9 cellular contexts compared by ENCODE assay signal in the genomic region with DNA sequence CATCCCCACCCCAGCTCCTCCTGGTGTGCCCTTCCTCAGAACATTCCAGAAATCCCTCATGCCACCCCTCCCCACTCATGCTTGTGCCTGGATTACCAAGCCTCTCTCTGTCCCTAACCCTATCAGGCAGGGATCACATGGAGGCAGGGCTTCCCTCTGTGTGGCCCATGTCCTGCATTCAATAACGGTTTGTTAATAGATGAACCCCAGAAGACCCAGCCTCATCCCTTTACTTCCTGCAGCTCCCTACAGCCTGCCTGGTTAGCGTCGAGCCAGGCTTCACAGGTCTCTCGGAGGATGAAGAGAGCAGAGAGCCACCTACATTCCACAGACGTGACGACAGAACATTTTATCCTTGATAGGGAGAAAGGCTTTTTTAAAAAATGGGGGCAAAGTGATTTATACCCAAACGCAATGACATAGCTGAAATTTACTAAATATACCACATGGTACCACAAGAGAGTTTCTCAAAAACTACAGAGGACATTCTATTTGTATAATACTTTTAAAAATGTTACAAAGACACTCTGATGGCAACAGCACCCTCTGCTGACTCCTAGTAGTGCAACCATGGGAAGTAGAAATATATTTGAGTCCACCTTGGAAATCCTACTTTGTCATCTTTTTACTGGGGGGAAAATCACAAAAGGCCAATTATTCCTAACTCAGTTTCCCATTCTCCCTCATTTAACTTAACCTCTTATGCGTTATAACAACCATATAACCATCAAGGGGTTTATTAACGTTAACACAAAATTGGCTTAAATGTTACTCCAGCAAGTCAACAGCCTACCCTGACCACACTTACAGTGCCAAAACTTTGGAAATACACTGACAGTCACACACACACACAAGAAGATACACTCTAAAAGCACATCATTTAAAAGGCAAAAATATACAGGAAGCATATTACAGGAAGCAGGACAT. TPM values are rescaled to one million over a fixed set of nuclear protein-coding genes. Genes with fewer than 3 reads are reported as not detected.
A peak's percentile ranks its signal among the peaks of the same experiment; 100 is the strongest.
DNase-seq lines count a peak whose midpoint lies in the region; ATAC-seq, FAIRE-seq and TF ChIP-seq lines count a peak whose summit lies in the region.
"Had no signal": no experiment of that assay in that cellular context is flagged by ENCODE, and none has a peak within 500 bp of the region (broad histone marks: within the 10 kb centered on the region; RNA-seq: fewer than 3 reads in every experiment).

No MANE protein-coding gene starts in this region.

- H4K20me1 ChIP-seq in K562 (replicated peaks; ENCODE audit: control insufficient read depth, insufficient read depth, low read length) = no peaks in the 10 kb centered on the region

- TF ChIP-seq POLR2A in K562 (conservative IDR thresholded peaks at IDR 0.05) = no peak

- no peaks in the 10 kb centered on the region for H3K9me3 ChIP-seq in K562 (replicated peaks; ENCODE audit: control insufficient read depth, insufficient read depth, low read depth, low read length)

- H3K4me3 ChIP-seq in AG04449 (ENCODE audit: low read depth, low read length) (no peak overlapping the region), K562 (no peak overlapping the region)

- no peaks in the 10 kb centered on the region for H3K4me1 ChIP-seq in K562 (replicated peaks in 1 of 2; ENCODE audit: control insufficient read depth in 2 of 2, insufficient read depth in 2 of 2, low read length in 2 of 2)

- no peak overlapping the region for H3K27ac ChIP-seq in K562 (ENCODE audit: extremely low read depth, low read depth, low read length)
- H3K27ac ChIP-seq: epithelial cell of prostate had no signal

- TF ChIP-seq EP300 in K562 (IDR thresholded peaks at IDR 0.05; ENCODE audit: low read length) = no peak

- no TSS peak for BruUV-seq in K562 (replicated peaks; lab: Mats Ljungman, UMichigan)

- no peaks in the 10 kb centered on the region for H3K36me3 ChIP-seq in K562 (ENCODE audit: control insufficient read depth, insufficient read depth, low read length)

- H3K27me3 ChIP-seq in K562 (ENCODE audit: control insufficient read depth in 2 of 2, insufficient read depth in 2 of 2, low read length in 2 of 2) = peaks cover 0 to 6% of the 10 kb centered on the region in 2 experiments; a peak in 2 of 5 replicates

- no peak for DNase-seq in AG04449 (ENCODE audit: low read depth, low spot score)
- peak; percentile 57 for DNase-seq in GM03348 (ENCODE audit: low spot score)
- DNase-seq in NAMALWA (ENCODE audit: low spot score) = peak; percentile 66
- peak in 1 of 4 experiments; percentile 29 for DNase-seq in K562 (ENCODE audit: extremely low read depth in 1 of 4, low spot score in 3 of 4)
- peak; percentile 72 for DNase-seq in left kidney (ENCODE audit: low read depth, low spot score)
- no peak for DNase-seq in COLO829 (ENCODE audit: low spot score)

- ATAC-seq in K562 (peak; percentile 62; the same call in 1 of the 3 replicates), GM21737 (IDR thresholded peaks at IDR 0.05; ENCODE audit: unreplicated experiment) (no peak), GM21717 (IDR thresholded peaks at IDR 0.05; ENCODE audit: unreplicated experiment) (no peak)

- POLR2A ChIA-PET in AG04449 (lab: Yijun Ruan, JAX) = no interaction called here
- POLR2A ChIA-PET in K562 (lab: Yijun Ruan, JAX) = no interaction called here

- TF ChIP-seq CTCF in AG04449 (IDR thresholded peaks at IDR 0.05; ENCODE audit: insufficient read depth, low read length, missing control alignments) = peak; percentile 52
- TF ChIP-seq CTCF in K562 (IDR thresholded peaks at IDR 0.05 in 2 of 3, conservative IDR thresholded peaks at IDR 0.05 in 1 of 3; ENCODE audit: insufficient read depth in 2 of 3, low read depth in 1 of 3, low read length in 3 of 3) = peak; percentile 22 to 65 (median 39); a peak in 3 of 6 replicates

- FAIRE-seq in K562 (lab: Jason Lieb, UNC) = no peak

- in situ Hi-C loops in K562 (cut with MboI) = no loop called here

- no peak overlapping the region for H3K9ac ChIP-seq in K562 (ENCODE audit: insufficient read depth in 1 of 2, low read depth in 2 of 2, low read length in 2 of 2)

- intact Hi-C loops in K562 (cut with micrococcal nuclease) = loop anchor here (2.0 kb wide), 1 partner anchor 76 kb away; no protein-coding TSS in a partner anchor

- CTCF ChIA-PET in AG04449 (lab: Yijun Ruan, JAX) (interaction anchor here (0.6 to 8.1 kb wide), 16 partner anchors 9 to 1363 kb away, joined by 3 to 78 read pairs (median 3); no protein-coding TSS in a partner anchor), K562 (lab: Yijun Ruan, JAX; ENCODE audit: low intra/inter-chr PET ratio) (interaction anchor here (0.6 kb wide), 1 partner anchor 16 kb away, joined by 4 read pairs; no protein-coding TSS in a partner anchor)

- H2AFZ ChIP-seq in K562 (ENCODE audit: low read depth, low read length) = no peak overlapping the region

- H3K79me2 ChIP-seq in K562 (ENCODE audit: control insufficient read depth, insufficient read depth, low read length) = no peaks in the 10 kb centered on the region

- no peaks in the 10 kb centered on the region for H3K9me1 ChIP-seq in K562 (ENCODE audit: control insufficient read depth, insufficient read depth, low read length)

- no peak overlapping the region for H3K4me2 ChIP-seq in K562 (ENCODE audit: insufficient read depth, low read length)

- 4% methylated on average over 9 of the region's 9 CpGs for WGBS in K562 (ENCODE audit: insufficient coverage, low coverage, missing lambda C conversion rate)

- peak; percentile 40 to 57 for TF ChIP-seq RAD21 in K562 (CRISPR knock-in tag; conservative IDR thresholded peaks at IDR 0.05 in 1 of 2, IDR thresholded peaks at IDR 0.05 in 1 of 2)

TF ChIP-seq in K562, 482 proteins besides CTCF, POLR2A, EP300 and RAD21:
- no peak for TF ChIP-seq TSC22D4 (tag; IDR thresholded peaks at IDR 0.05)
- TF ChIP-seq ZNF316 (IDR thresholded peaks at IDR 0.05) = no peak
- TF ChIP-seq ZNF140 (CRISPR knock-in tag; IDR thresholded peaks at IDR 0.05) = no peak
- 0 out of 2 replicates have a peak, but pooled peaks have one; percentile 8 for TF ChIP-seq SMC3 (conservative IDR thresholded peaks at IDR 0.05; ENCODE audit: insufficient read depth, low read depth, low read length)

RNA-seq across cellular contexts. Expression of a gene that starts 30.7 kb away (rescaled TPM):
- 0.26 TPM in 1 of 2 replicates, not detected in the other for total RNA-seq in K562 (2011; cell fraction: chromatin; rRNA removed; ENCODE audit: low replicate concordance)
- total RNA-seq in K562 (2011; cell fraction: nucleolus; rRNA removed) = not detected in 2 replicates
- total RNA-seq in K562 (2011; cell fraction: nucleoplasm; rRNA removed) = 0.99 TPM in 1 of 2 replicates, not detected in the other
- total RNA-seq in K562 (2014; rRNA removed) (0.24 TPM in 1 of 2 replicates, not detected in the other), K562 (2014; rRNA removed; fragmentation: Illumina TruSeq; extraction: Trizol) (0.16 and 0.36 TPM in 2 replicates), K562 (2015; rRNA removed; fragmentation: Illumina TruSeq; extraction: Trizol) (0.26 and 0.43 TPM in 2 replicates), K562 (2021) (0.29 and 0.58 TPM in 2 replicates)
- polyA plus RNA-seq in K562 (2011; rRNA removed) (0.23 and 0.25 TPM in 2 replicates), K562 (2014; fragmentation: Illumina TruSeq; extraction: Trizol) (0.07 and 0.48 TPM in 2 replicates), K562 (2014; fragmentation: Nextera tagmentation; extraction: Ambion mirVana) (under 1 TPM; 0.15 to 0.35 TPM), K562 (2014; rRNA removed) (0.08 and 0.11 TPM in 2 replicates)
- 0.21 TPM in 1 of 2 replicates, not detected in the other for polyA plus RNA-seq in K562 (2011; cell fraction: cytosol; rRNA removed)
- polyA plus RNA-seq in K562 (2011; cell fraction: nucleus; rRNA removed) = 0.31 and 0.40 TPM in 2 replicates
- polyA plus RNA-seq in K562 (2012) = 0.22 and 0.26 TPM in 2 replicates
- polyA minus RNA-seq in K562 (2011; rRNA and poly(A)+ RNA removed) = 0.57 and 0.60 TPM in 2 replicates
- not detected in 2 replicates for polyA minus RNA-seq in K562 (2011; cell fraction: cytosol; rRNA and poly(A)+ RNA removed)
- 0.13 and 0.44 TPM in 2 replicates for polyA minus RNA-seq in K562 (2011; cell fraction: nucleus; rRNA and poly(A)+ RNA removed)

RNA-seq across cellular contexts. Expression of a gene that starts 31.4 kb away (rescaled TPM):
- 57.0 and 80.6 TPM in 2 replicates for total RNA-seq in K562 (2011; cell fraction: chromatin; rRNA removed; ENCODE audit: low replicate concordance)
- 44.4 and 51.5 TPM in 2 replicates for total RNA-seq in K562 (2011; cell fraction: nucleolus; rRNA removed)
- total RNA-seq in K562 (2011; cell fraction: nucleoplasm; rRNA removed) = 66.5 and 69.2 TPM in 2 replicates
- 90.7 and 94.0 TPM in 2 replicates for total RNA-seq in K562 (2014; rRNA removed)
- total RNA-seq in K562 (2014; rRNA removed; fragmentation: Illumina TruSeq; extraction: Trizol) = 56.2 and 67.4 TPM in 2 replicates
- total RNA-seq in K562 (2015; rRNA removed; fragmentation: Illumina TruSeq; extraction: Trizol) = 60.4 and 66.1 TPM in 2 replicates
- total RNA-seq in K562 (2021) = 54.7 and 64.6 TPM in 2 replicates
- 56.8 and 75.7 TPM in 2 replicates for polyA plus RNA-seq in K562 (2011; rRNA removed)
- 33.1 and 51.2 TPM in 2 replicates for polyA plus RNA-seq in K562 (2011; cell fraction: cytosol; rRNA removed)
- 62.3 and 82.0 TPM in 2 replicates for polyA plus RNA-seq in K562 (2011; cell fraction: nucleus; rRNA removed)
- polyA plus RNA-seq in K562 (2012) = 32.8 and 87.1 TPM in 2 replicates
- 83.3 and 84.8 TPM in 2 replicates for polyA plus RNA-seq in K562 (2014; fragmentation: Illumina TruSeq; extraction: Trizol)
- 100 to 1,000 TPM; 187 to 229 TPM for polyA plus RNA-seq in K562 (2014; fragmentation: Nextera tagmentation; extraction: Ambion mirVana)
- polyA plus RNA-seq in K562 (2014; rRNA removed) = 114 and 154 TPM in 2 replicates
- 58.6 and 78.6 TPM in 2 replicates for polyA minus RNA-seq in K562 (2011; rRNA and poly(A)+ RNA removed)
- 20.8 and 22.0 TPM in 2 replicates for polyA minus RNA-seq in K562 (2011; cell fraction: cytosol; rRNA and poly(A)+ RNA removed)
- 22.3 and 50.8 TPM in 2 replicates for polyA minus RNA-seq in K562 (2011; cell fraction: nucleus; rRNA and poly(A)+ RNA removed)

Comparison
In these comparisons a context has a peak if more than half of its experiments do, and no peak if none do; other contexts are left out.
1. DNase-seq: peak in GM03348 (single experiment), NAMALWA (single experiment) and left kidney (single experiment); none in AG04449 (single experiment) and COLO829 (single experiment).